Comparison of ENCODE assay signal across 10 cellular contexts in the genomic region with DNA sequence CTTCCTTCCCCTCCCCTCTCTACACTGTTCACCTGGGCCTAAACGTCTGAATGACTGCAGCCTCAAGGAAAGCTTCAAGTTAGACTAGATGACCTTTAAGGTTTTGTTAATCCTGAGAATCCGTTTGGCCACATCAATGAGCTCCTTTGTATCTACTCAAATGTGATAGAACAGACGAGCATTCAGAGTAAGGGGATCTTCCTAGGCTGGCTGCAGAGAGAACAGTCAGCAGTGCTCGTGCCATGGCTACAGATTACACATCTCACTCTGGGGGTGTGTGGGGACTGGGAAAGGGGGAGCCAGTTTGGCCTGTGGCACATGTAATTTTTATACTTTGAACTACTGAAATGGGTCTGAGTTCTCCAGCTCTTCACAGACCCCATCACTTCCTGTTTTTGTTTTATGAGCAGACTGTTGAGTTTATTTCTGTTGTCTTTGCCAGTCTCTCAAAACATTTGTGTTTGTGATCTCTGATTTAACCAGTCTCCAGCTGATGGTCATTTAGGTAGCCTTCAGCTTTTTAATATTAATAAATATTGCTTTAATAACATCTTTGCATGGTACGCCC. TPM values are rescaled to one million over a fixed set of nuclear protein-coding genes. Genes with fewer than 3 reads are reported as not detected.
A peak's percentile ranks its signal among the peaks of the same experiment; 100 is the strongest.
DNase-seq lines count a peak whose midpoint lies in the region; ATAC-seq and FAIRE-seq lines count a peak whose summit lies in the region.
"Had no signal": no experiment of that assay in that cellular context is flagged by ENCODE, and none has a peak within 500 bp of the region (broad histone marks: within the 10 kb centered on the region; RNA-seq: fewer than 3 reads in every experiment).

No MANE protein-coding gene starts in this region.

- no peak for ATAC-seq in GM21515 (IDR thresholded peaks at IDR 0.05; ENCODE audit: unreplicated experiment)
- ATAC-seq: left lobe of liver had no signal

- peak; percentile 57 for FAIRE-seq in GM19239 (lab: Jason Lieb, UNC)

- DNase-seq in GM19239 (ENCODE audit: insufficient read length, low spot score) (no peak), NOMO-1 treated with DMSO at 0.1 percent for 48 hours (lab: John Stamatoyannopoulos, UW; ENCODE audit: unreplicated experiment) (peak; percentile 43), anterior cingulate cortex (lab: John Stamatoyannopoulos, UW) (peak in 39 of 58 donors; percentile 10 to 75 (median 41)), occipital lobe (lab: John Stamatoyannopoulos, UW) (peak; percentile 46), cerebellar nuclear complex (lab: John Stamatoyannopoulos, UW) (no peak), GDM1 (lab: John Stamatoyannopoulos, UW) (no peak), HK-2 (ENCODE audit: unreplicated experiment) (no peak)
- DNase-seq: esophagus squamous epithelium had no signal

RNA-seq across cellular contexts. Expression of a gene that starts 50.9 kb away (rescaled TPM):
- 2.7 TPM for total RNA-seq in occipital lobe
- total RNA-seq: left lobe of liver had no signal

Comparison
In these comparisons a context has a peak if more than half of its experiments do, and no peak if none do; other contexts are left out.
1. DNase-seq: peak in NOMO-1 treated with DMSO at 0.1 percent for 48 hours (single experiment), anterior cingulate cortex (39 of 58) and occipital lobe (single experiment); none in GM19239 (single experiment), cerebellar nuclear complex (0 of 2), GDM1 (single experiment) and HK-2 (single experiment).